In genomic region chr17:18695143-18695542, GRCh38 we compare ENCODE assay signal across 8 cellular contexts. TPM values are rescaled to one million over a fixed set of nuclear protein-coding genes. Genes with fewer than 3 reads are reported as not detected.
"Had no signal": no experiment of that assay in that cellular context is flagged by ENCODE, and none has a peak within 500 bp of the region (broad histone marks: within the 10 kb centered on the region; RNA-seq: fewer than 3 reads in every experiment).

No MANE protein-coding gene starts in this region.

RNA-seq across cellular contexts. Expression of gene FBXW10, which starts 48.7 kb away (rescaled TPM):
- total RNA-seq: LHCN-M2, OCI-LY7, Right ventricle myocardium inferior, SK-MEL-5 had no signal

RNA-seq across cellular contexts. Expression of gene TBC1D28, which starts 51.0 kb away (rescaled TPM):
- total RNA-seq: LHCN-M2, MCF 10A, NCI-H460, OCI-LY7, PC-9, Right ventricle myocardium inferior, RPMI7951, SK-MEL-5 had no signal
